ENCODE assay signal across 1 cellular context in genomic region chr17:15967706-15968399, GRCh38.
TF ChIP-seq lines count a peak whose summit lies in the region.

No MANE protein-coding gene starts in this region.

TF ChIP-seq in WTC11, 78 proteins besides CTCF, POLR2A, EP300 and RAD21 (continued from another document):
- TF ChIP-seq ZNF425 (CRISPR knock-in tag; conservative IDR thresholded peaks at IDR 0.05) (no peak), SMAD3 (CRISPR knock-in tag; IDR thresholded peaks at IDR 0.05; ENCODE audit: borderline replicate concordance) (no peak), GABPB1 (CRISPR knock-in tag; IDR thresholded peaks at IDR 0.05) (no peak), ZNF138 (CRISPR knock-in tag; conservative IDR thresholded peaks at IDR 0.05) (no peak), EMX1 (CRISPR knock-in tag; IDR thresholded peaks at IDR 0.05) (no peak), ATF1 (CRISPR knock-in tag; IDR thresholded peaks at IDR 0.05) (no peak), RORB (CRISPR knock-in tag; IDR thresholded peaks at IDR 0.05) (no peak), ELF4 (CRISPR knock-in tag; IDR thresholded peaks at IDR 0.05; ENCODE audit: low read depth) (no peak)
